11 cellular contexts compared by ENCODE assay signal in genomic region chr3:130093741-130094391, GRCh38. TPM values are rescaled to one million over a fixed set of nuclear protein-coding genes. Genes with fewer than 3 reads are reported as not detected.
DNase-seq lines count a peak whose midpoint lies in the region; ATAC-seq and TF ChIP-seq lines count a peak whose summit lies in the region.
"Had no signal": no experiment of that assay in that cellular context is flagged by ENCODE, and none has a peak within 500 bp of the region (broad histone marks: within the 10 kb centered on the region; RNA-seq: fewer than 3 reads in every experiment).

No MANE protein-coding gene starts in this region.

- no peak overlapping the region for H2AK5ac ChIP-seq in H9 (ENCODE audit: insufficient read length, low read length)

- H3K4me3 Mint-ChIP-seq in H9, result no peak overlapping the region
- H3K4me3 Mint-ChIP-seq in T-cell, result peak overlapping the region; percentile 49 to 71 (median 51)
- no peak overlapping the region for H3K4me3 Mint-ChIP-seq in HFFc6

- peaks cover 6% of the 10 kb centered on the region; the same call in 1 of the 2 replicates for H3K27me3 Mint-ChIP-seq in H9 (ENCODE audit: low read depth)
- no peaks in the 10 kb centered on the region for H3K27me3 Mint-ChIP-seq in T-cell
- peaks cover 9% of the 10 kb centered on the region for H3K27me3 Mint-ChIP-seq in HFFc6 (ENCODE audit: insufficient read depth)

- H3K27ac ChIP-seq in H9 (ENCODE audit: insufficient read length, low read depth, low read length) (no peak overlapping the region), ascending aorta (no peak overlapping the region)

- H3K4me1 Mint-ChIP-seq in H9, result peaks cover 18 to 22% of the 10 kb centered on the region in 2 experiments
- H3K4me1 Mint-ChIP-seq in T-cell, result peaks cover 18 to 38% (median 33%) of the 10 kb centered on the region in 3 donors
- peaks cover 14% of the 10 kb centered on the region for H3K4me1 Mint-ChIP-seq in HFFc6 (ENCODE audit: low read depth)

- TF ChIP-seq CTCF in H9 (conservative IDR thresholded peaks at IDR 0.05) (no peak), HFFc6 (IDR thresholded peaks at IDR 0.05) (no peak), ascending aorta (IDR thresholded peaks at IDR 0.05) (no peak)

- no peak overlapping the region for H3K56ac ChIP-seq in H9 (ENCODE audit: insufficient read length, low read depth, low read length)

- no peak overlapping the region for H3T11ph ChIP-seq in H9 (ENCODE audit: low read length)

- H3K27ac Mint-ChIP-seq in H9, result no peak overlapping the region
- H3K27ac Mint-ChIP-seq in T-cell, result peak overlapping the region; percentile 78 to 79
- no peak overlapping the region for H3K27ac Mint-ChIP-seq in HFFc6

- H3K14ac ChIP-seq in H9 (ENCODE audit: insufficient read depth, low read length), result no peak overlapping the region

- H3K9ac ChIP-seq in H9 (ENCODE audit: extremely low read depth, insufficient read length, low read length), result no peak overlapping the region

- no CpG with 5 or more reads among the region's 16 CpGs for WGBS in H9 (ENCODE audit: extremely low coverage, insufficient read length, low lambda C conversion rate)

- H3K4me1 ChIP-seq in H9 (ENCODE audit: insufficient read depth, low read length) (no peaks in the 10 kb centered on the region), ascending aorta (no peaks in the 10 kb centered on the region)

- no peak overlapping the region for H2BK12ac ChIP-seq in H9 (ENCODE audit: insufficient read length, low read depth, low read length)

- H2BK15ac ChIP-seq in H9 (ENCODE audit: low read depth, low read length), result no peak overlapping the region

- H3K23ac ChIP-seq in H9 (ENCODE audit: insufficient read length, low read depth, low read length), result no peak overlapping the region

- DNase-seq in DMS153 treated with DMSO at 0.1 percent for 48 hours (lab: John Stamatoyannopoulos, UW; ENCODE audit: unreplicated experiment) (peak; percentile 38), H9 (peak; percentile 76), T-cell (peak in 7 of 34 experiments; percentile 4 to 35 (median 12)), islet precursor cell (peak; percentile 71), NCI-H146 treated with DMSO at 0.1 percent for 48 hours (lab: John Stamatoyannopoulos, UW; ENCODE audit: unreplicated experiment) (no peak), HFFc6 (no peak), ascending aorta (ENCODE audit: low spot score in 2 of 2) (no peak)
- DNase-seq: mesenchymal stem cell, NCI-H2171 had no signal

- H3K36me3 Mint-ChIP-seq in H9 (ENCODE audit: insufficient read depth in 1 of 3, low read depth in 3 of 3), result no peaks in the 10 kb centered on the region; a peak in 1 of 7 replicates
- H3K36me3 Mint-ChIP-seq in T-cell, result no peaks in the 10 kb centered on the region
- no peaks in the 10 kb centered on the region for H3K36me3 Mint-ChIP-seq in HFFc6 (ENCODE audit: low read depth)

- POLR2A ChIA-PET in T-cell (lab: Charles Lee), result no interaction called here

- H3K36me3 ChIP-seq in ascending aorta, result no peaks in the 10 kb centered on the region

- no peaks in the 10 kb centered on the region for H3K9me3 ChIP-seq in H9 (ENCODE audit: control insufficient read depth, low read depth, low read length)
- H3K9me3 ChIP-seq in ascending aorta, result no peaks in the 10 kb centered on the region

- no peak overlapping the region for H4K5ac ChIP-seq in H9 (ENCODE audit: insufficient read length, low read depth, low read length)

- no peak overlapping the region for H4K91ac ChIP-seq in H9 (ENCODE audit: insufficient read length, low read depth, low read length)

- H2BK120ac ChIP-seq in H9 (ENCODE audit: low read depth, low read length, poor library complexity, severe bottlenecking), result no peak overlapping the region

- no peaks in the 10 kb centered on the region for H4K20me1 ChIP-seq in H9 (ENCODE audit: control insufficient read depth, insufficient read depth, insufficient read length)

- no peaks in the 10 kb centered on the region for H3K79me1 ChIP-seq in H9 (ENCODE audit: insufficient read depth, low read depth, low read length, poor library complexity, severe bottlenecking)

- CTCF ChIA-PET in T-cell (lab: Charles Lee), result interaction anchor here in 1 of 2 donors (0.7 kb wide), 1 partner anchor 465 kb away, joined by 6 read pairs; no protein-coding TSS in a partner anchor

- no peak overlapping the region for H3K18ac ChIP-seq in H9 (ENCODE audit: insufficient read length, low read depth, low read length)

- H3K27me3 ChIP-seq in H9 (ENCODE audit: insufficient read depth, low read length) (no peaks in the 10 kb centered on the region), ascending aorta (no peaks in the 10 kb centered on the region)

- H3K4me3 ChIP-seq in ascending aorta, result no peak overlapping the region

- intact Hi-C loops in ascending aorta (cut with DNase I), result no loop called here

- no peak overlapping the region for H3K4me2 ChIP-seq in H9 (ENCODE audit: insufficient read depth, insufficient read length, low read length)

- H2BK5ac ChIP-seq in H9 (ENCODE audit: insufficient read length, low read length), result no peak overlapping the region

- no peaks in the 10 kb centered on the region for H3K79me2 ChIP-seq in H9 (ENCODE audit: insufficient read depth, low read length)

- no peak overlapping the region for H2AFZ ChIP-seq in H9 (ENCODE audit: low read length)

- H3K9me3 Mint-ChIP-seq in H9 (peaks cover 0 to 4% of the 10 kb centered on the region in 2 experiments; a peak in 2 of 5 replicates), T-cell (no peaks in the 10 kb centered on the region), HFFc6 (no peaks in the 10 kb centered on the region)

- H4K8ac ChIP-seq in H9 (replicated peaks; ENCODE audit: insufficient read length, low read depth, low read length), result no peak overlapping the region

- no peak overlapping the region for H2BK20ac ChIP-seq in H9 (ENCODE audit: low read depth, low read length, poor library complexity, severe bottlenecking)

- H3K23me2 ChIP-seq in H9 (ENCODE audit: insufficient read length, low read depth, low read length, poor library complexity, severe bottlenecking), result no peaks in the 10 kb centered on the region

- no peak for ATAC-seq in T-cell (replicated peaks in 1 of 4)
- no peak for ATAC-seq in HG03342 (IDR thresholded peaks at IDR 0.05; ENCODE audit: unreplicated experiment)

- H3K4ac ChIP-seq in H9 (ENCODE audit: low read depth, low read length), result no peak overlapping the region

RNA-seq across cellular contexts. Expression of gene ALG1L2, which starts 12.2 kb away (rescaled TPM):
- total RNA-seq in H9 (2021) (0.94 and 1.2 TPM in 2 replicates), T-cell (1 to 10 TPM in 3 of 5 donors, under 1 TPM in 2; 0.66 to 3.0 (median 1.5) TPM), ascending aorta (not detected)
- total RNA-seq in HFFc6 (2021; fragmentation: NEBNext Ultra II Directional; extraction: Animal tissue kit (Norgen Biotek cat#: 25700)), result under 1 TPM in 4 of 6 experiments, not detected in 2; 0.32 to 0.85 (median 0.46) TPM
- total RNA-seq: bronchial epithelial cell had no signal

Comparison
In these comparisons a context has a peak if more than half of its experiments do, and no peak if none do; other contexts are left out.
1. DNase-seq: peak in DMS153 treated with DMSO at 0.1 percent for 48 hours (single experiment), H9 (single experiment) and islet precursor cell (single experiment); none in NCI-H146 treated with DMSO at 0.1 percent for 48 hours (single experiment), HFFc6 (single experiment) and ascending aorta (0 of 2).
2. H3K27ac Mint-ChIP-seq: peak in T-cell (2 of 2); none in H9 (0 of 3) and HFFc6 (single experiment).
3. H3K4me3 Mint-ChIP-seq: peak in T-cell (3 of 3); none in H9 (0 of 2) and HFFc6 (single experiment).